Comparison of ENCODE assay signal across 8 cellular contexts in genomic region chr19:18995804-18996241, GRCh38. TPM values are rescaled to one million over a fixed set of nuclear protein-coding genes. Genes with fewer than 3 reads are reported as not detected.
DNase-seq lines count a peak whose midpoint lies in the region; ATAC-seq and TF ChIP-seq lines count a peak whose summit lies in the region.

No MANE protein-coding gene starts in this region.

- intact Hi-C loops in Right ventricle myocardium inferior (cut with DNase I) = no loop called here
- intact Hi-C loops in cardiac septum (cut with DNase I) = no loop called here
- intact Hi-C loops in posterior cingulate gyrus (cut with DNase I) = loop anchor here (5.0 kb wide), 1 partner anchor 141 kb away; the partner anchor contains the start of gene TMEM161A

- peak; percentile 76 for ATAC-seq in Right ventricle myocardium inferior
- ATAC-seq in HG03432 (IDR thresholded peaks at IDR 0.05; ENCODE audit: unreplicated experiment) = no peak
- no peak for ATAC-seq in HG02798 (IDR thresholded peaks at IDR 0.05; ENCODE audit: poor library complexity, unreplicated experiment)

- DNase-seq in Right ventricle myocardium inferior (ENCODE audit: missing footprints) (peak; percentile 84), cardiac septum (ENCODE audit: low spot score) (no peak), NB4 (ENCODE audit: low read depth) (peak; percentile 72), globus pallidus (ENCODE audit: low spot score) (peak; percentile 93), posterior cingulate gyrus (peak; percentile 58 to 97 (median 70))
- peak; percentile 10 to 15 for DNase-seq in activated CD4-positive, alpha-beta T cell treated with anti-CD3 and anti-CD28 coated beads, Interleukin-2, amount 50 U/mL, for 48 hours

- no peak overlapping the region for H3K4me3 ChIP-seq in NB4 (ENCODE audit: low read depth, low read length)

- no peak for TF ChIP-seq POLR2A in NB4 (IDR thresholded peaks at IDR 0.05; ENCODE audit: extremely low read depth, insufficient read length)

- peak; percentile 65 for TF ChIP-seq CTCF in NB4 (IDR thresholded peaks at IDR 0.05; ENCODE audit: low read depth, low read length)

RNA-seq across cellular contexts. Expression of gene SUGP2, which starts 37.5 kb away (rescaled TPM):
- total RNA-seq in Right ventricle myocardium inferior = 68.5 TPM
- total RNA-seq in cardiac septum = 60.4 TPM

RNA-seq across cellular contexts. Expression of gene ARMC6, which starts 37.6 kb away (rescaled TPM):
- total RNA-seq in Right ventricle myocardium inferior (13.6 TPM), cardiac septum (15.9 TPM)

RNA-seq across cellular contexts. Expression of gene HOMER3, which starts 54.8 kb away (rescaled TPM):
- total RNA-seq in Right ventricle myocardium inferior (15.2 TPM), cardiac septum (15.6 TPM)
